Comparison of ENCODE assay signal across 16 cellular contexts in the genomic region with DNA sequence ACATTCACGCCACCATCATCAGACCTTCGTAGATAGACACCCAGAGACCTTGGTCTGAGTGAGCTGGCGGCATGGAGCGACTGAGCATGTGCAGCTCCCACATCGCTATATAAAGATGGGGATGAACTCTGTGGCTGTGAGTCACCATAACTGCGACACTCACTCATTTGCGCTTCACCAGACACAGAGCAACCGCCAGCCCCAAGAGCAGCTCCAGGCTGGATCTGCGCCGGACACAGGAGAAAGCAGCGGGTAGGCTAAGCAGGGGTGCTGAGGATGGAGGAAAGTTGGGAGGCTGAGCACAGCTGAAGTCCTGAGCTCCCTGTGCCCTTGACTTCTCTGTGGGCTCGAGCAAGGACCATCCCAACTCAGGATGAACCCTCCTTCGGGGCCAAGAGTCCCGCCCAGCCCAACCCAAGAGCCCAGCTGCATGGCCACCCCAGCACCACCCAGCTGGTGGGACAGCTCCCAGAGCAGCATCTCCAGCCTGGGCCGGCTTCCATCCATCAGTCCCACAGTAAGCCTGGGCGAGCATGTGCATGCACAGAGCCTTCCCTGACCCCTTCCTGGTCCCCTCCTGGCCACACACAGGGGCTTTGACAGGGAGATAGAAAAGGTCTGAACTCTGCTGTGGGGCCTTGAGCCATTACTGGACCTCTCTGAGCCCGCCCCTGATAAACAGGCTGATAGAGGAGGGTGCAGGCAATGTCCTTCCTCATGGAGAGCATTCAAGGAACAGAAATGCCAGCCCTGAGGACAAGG. TPM values are rescaled to one million over a fixed set of nuclear protein-coding genes. Genes with fewer than 3 reads are reported as not detected.
DNase-seq lines count a peak whose midpoint lies in the region; ATAC-seq and TF ChIP-seq lines count a peak whose summit lies in the region.
"Had no signal": no experiment of that assay in that cellular context is flagged by ENCODE, and none has a peak within 500 bp of the region (broad histone marks: within the 10 kb centered on the region; RNA-seq: fewer than 3 reads in every experiment).

A gene with protein sequence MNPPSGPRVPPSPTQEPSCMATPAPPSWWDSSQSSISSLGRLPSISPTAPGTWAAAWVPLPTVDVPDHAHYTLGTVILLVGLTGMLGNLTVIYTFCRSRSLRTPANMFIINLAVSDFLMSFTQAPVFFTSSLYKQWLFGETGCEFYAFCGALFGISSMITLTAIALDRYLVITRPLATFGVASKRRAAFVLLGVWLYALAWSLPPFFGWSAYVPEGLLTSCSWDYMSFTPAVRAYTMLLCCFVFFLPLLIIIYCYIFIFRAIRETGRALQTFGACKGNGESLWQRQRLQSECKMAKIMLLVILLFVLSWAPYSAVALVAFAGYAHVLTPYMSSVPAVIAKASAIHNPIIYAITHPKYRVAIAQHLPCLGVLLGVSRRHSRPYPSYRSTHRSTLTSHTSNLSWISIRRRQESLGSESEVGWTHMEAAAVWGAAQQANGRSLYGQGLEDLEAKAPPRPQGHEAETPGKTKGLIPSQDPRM (plus strand): TSS at position 137 of the 762 bp plus-strand sequence. CDS start 237 bp downstream, at position 374.

- TF ChIP-seq CTCF in Peyer's patch (IDR thresholded peaks at IDR 0.05) (no peak), suprapubic skin (IDR thresholded peaks at IDR 0.05) (no peak)

- H3K4me3 ChIP-seq in Peyer's patch = no peak within 1 kb of the TSS
- no peak within 1 kb of the TSS for H3K4me3 ChIP-seq in suprapubic skin
- H3K4me3 ChIP-seq: GM23248, pancreas, uterus had no signal

- H3K4me1 ChIP-seq in Peyer's patch = peaks cover 0 to 2% (median 0%) of the 10 kb centered on the region in 4 donors
- H3K4me1 ChIP-seq in suprapubic skin = peaks cover 5% of the 10 kb centered on the region
- H3K4me1 ChIP-seq: pancreas had no signal

- TF ChIP-seq EP300 in suprapubic skin (IDR thresholded peaks at IDR 0.05) = no peak

- in situ Hi-C loops in G401 (cut with HindIII; ENCODE audit: low sequenced_read_pairs) = no loop called here

- H3K36me3 ChIP-seq in Peyer's patch (no peaks in the 10 kb centered on the region), suprapubic skin (no peaks in the 10 kb centered on the region)
- H3K36me3 ChIP-seq: pancreas, uterus had no signal

- peak; percentile 6 for DNase-seq in activated naive CD4-positive, alpha-beta T cell treated with anti-CD3 and anti-CD28 coated beads, Interleukin-2, amount 50 U/mL, for 16 hours
- no peak for DNase-seq in activated naive CD4-positive, alpha-beta T cell treated with Interleukin-2 at 50 U/mL for 16 hours
- peak in 2 of 3 donors; percentile 30 to 38 for DNase-seq in Peyer's patch
- DNase-seq in glomerular visceral epithelial cell (ENCODE audit: extremely low spot score) = peak; percentile 84
- peak; percentile 41 to 68 for DNase-seq in suprapubic skin (ENCODE audit: low spot score in 2 of 2)
- DNase-seq in G401 (ENCODE audit: low spot score) = no peak
- DNase-seq: activated CD4-positive, alpha-beta T cell treated with anti-CD3 and anti-CD28 coated beads, Interleukin-2, amount 50 U/mL, for 1 hour; GM23248; hippocampal formation; NCI-H1436; SW 1271 had no signal

- WGBS in suprapubic skin = 98% methylated on average over 9 of the region's 17 CpGs

- H3K9me3 ChIP-seq in Peyer's patch (no peaks in the 10 kb centered on the region), suprapubic skin (no peaks in the 10 kb centered on the region)
- H3K9me3 ChIP-seq: pancreas, uterus had no signal

- H3K27me3 ChIP-seq in Peyer's patch = no peaks in the 10 kb centered on the region
- no peaks in the 10 kb centered on the region for H3K27me3 ChIP-seq in suprapubic skin
- H3K27me3 ChIP-seq: pancreas, uterus had no signal

- ATAC-seq in HG02759 (IDR thresholded peaks at IDR 0.05; ENCODE audit: unreplicated experiment) (no peak), HG02571 (IDR thresholded peaks at IDR 0.05; ENCODE audit: unreplicated experiment) (no peak)
- ATAC-seq: activated T-helper 17 cell treated with anti-CD3 and anti-CD28 coated beads, Interleukin-2, amount 50 U/mL, for 72 hours; pancreas had no signal

- H3K27ac ChIP-seq in Peyer's patch (no peak within 1 kb of the TSS), suprapubic skin (no peak within 1 kb of the TSS)
- H3K27ac ChIP-seq: GM23248, pancreas, uterus had no signal

- no peak for TF ChIP-seq POLR2A in Peyer's patch (IDR thresholded peaks at IDR 0.05)
- TF ChIP-seq POLR2A in suprapubic skin (IDR thresholded peaks at IDR 0.05) = no peak

RNA-seq across cellular contexts. Expression of the gene that starts here (rescaled TPM):
- total RNA-seq in Peyer's patch (not detected), suprapubic skin (under 1 TPM in 1 of 4 donors, not detected in 3; 0.34 TPM)
- not detected in 2 replicates for total RNA-seq in G401 (2014; rRNA removed; shearing (Covaris generic))
- total RNA-seq: activated T-helper 17 cell treated with anti-CD3 and anti-CD28 coated beads, Interleukin-2, amount 50 U/mL, for 72 hours; GM23248; pancreas; uterus had no signal

Comparison
In these comparisons a context has a peak if more than half of its experiments do, and no peak if none do; other contexts are left out.
1. DNase-seq: peak in activated naive CD4-positive, alpha-beta T cell treated with anti-CD3 and anti-CD28 coated beads, Interleukin-2, amount 50 U/mL, for 16 hours (single experiment) and glomerular visceral epithelial cell (single experiment); none in activated naive CD4-positive, alpha-beta T cell treated with Interleukin-2 at 50 U/mL for 16 hours (single experiment) and G401 (single experiment).
2. Peak in DNase-seq in Peyer's patch; RNA of the gene not detected or under 1 TPM.
3. Peak in DNase-seq in suprapubic skin; RNA of the gene not detected or under 1 TPM.